Comparison of ENCODE assay signal across 8 cellular contexts in the genomic region with DNA sequence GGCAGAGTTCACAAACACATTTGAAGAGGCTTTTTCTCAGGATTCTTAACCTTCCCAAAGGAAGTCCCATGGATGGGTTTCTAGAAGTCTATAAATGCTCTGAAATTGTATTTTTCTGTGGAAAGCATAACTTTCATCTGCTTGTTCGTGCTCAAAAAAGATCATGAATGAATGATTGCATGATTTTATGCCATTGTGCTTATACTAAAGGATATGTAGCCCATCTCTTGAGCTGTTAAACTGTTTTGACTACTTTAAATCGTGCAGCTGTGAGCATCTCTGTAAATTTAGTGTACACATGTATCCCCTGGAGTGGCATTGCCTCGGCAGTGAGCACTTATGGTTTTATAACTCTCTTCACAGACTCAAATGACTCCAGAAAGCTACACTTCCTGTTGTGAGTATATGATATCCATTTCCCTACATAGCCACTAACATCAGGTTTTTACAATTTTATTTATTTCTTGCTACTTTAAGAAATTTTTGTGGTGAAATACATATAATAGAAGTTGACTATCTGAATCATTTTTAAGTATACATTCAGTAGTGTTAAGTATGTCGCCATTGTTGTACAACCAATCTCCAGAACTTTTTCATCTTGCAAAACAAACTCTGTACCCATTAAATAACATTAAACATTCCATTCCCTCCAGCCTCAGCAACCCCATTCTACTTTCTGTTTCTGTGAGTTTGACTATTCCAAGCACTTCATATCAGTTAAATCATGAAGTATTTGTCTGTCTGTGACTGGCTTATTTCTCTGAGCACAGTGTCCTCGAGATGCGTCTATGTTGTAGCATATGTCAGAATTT. TPM values are rescaled to one million over a fixed set of nuclear protein-coding genes. Genes with fewer than 3 reads are reported as not detected.
DNase-seq lines count a peak whose midpoint lies in the region; TF ChIP-seq lines count a peak whose summit lies in the region.

No MANE protein-coding gene starts in this region.

- peak overlapping the region; percentile 100 for H3K27ac ChIP-seq in hepatocyte

- no peaks in the 10 kb centered on the region for H3K27me3 ChIP-seq in hepatocyte

- H3K4me2 ChIP-seq in hepatocyte, result peak overlapping the region; percentile 91

- peaks cover 67% of the 10 kb centered on the region for H4K20me1 ChIP-seq in hepatocyte (ENCODE audit: insufficient read depth, poor library complexity, severe bottlenecking)

- H3K4me1 ChIP-seq in hepatocyte (ENCODE audit: insufficient read depth), result no peaks in the 10 kb centered on the region

- DNase-seq in NOMO-1 treated with DMSO at 0.1 percent for 48 hours (lab: John Stamatoyannopoulos, UW; ENCODE audit: unreplicated experiment) (peak; percentile 25), NOMO-1 treated with dmso at 0.1 percent for 144 hours (lab: John Stamatoyannopoulos, UW; ENCODE audit: unreplicated experiment) (no peak), hepatocyte (ENCODE audit: low spot score) (peak; percentile 46), superior temporal gyrus (ENCODE audit: extremely low spot score) (peak; percentile 53), KG1 (lab: John Stamatoyannopoulos, UW) (no peak), NCI-H128 (lab: John Stamatoyannopoulos, UW; ENCODE audit: unreplicated experiment) (no peak), DMS 273 treated with DMSO at 0.1 percent for 48 hours (lab: John Stamatoyannopoulos, UW) (no peak)
- peak; percentile 54 for DNase-seq in activated CD8-positive, alpha-beta memory T cell treated with anti-CD3 and anti-CD28 coated beads for 24 hours

- peaks cover 88% of the 10 kb centered on the region for H3K79me2 ChIP-seq in hepatocyte

- WGBS in hepatocyte (ENCODE audit: low lambda C conversion rate, missing lambda C conversion rate), result 72% methylated on average over 6 of the region's 6 CpGs

- no peak overlapping the region for H3K4me3 ChIP-seq in hepatocyte

- H3K9me3 ChIP-seq in hepatocyte (ENCODE audit: low read depth), result no peaks in the 10 kb centered on the region

- no peak for TF ChIP-seq CTCF in hepatocyte (IDR thresholded peaks at IDR 0.05; ENCODE audit: poor library complexity)

- H3K9me2 ChIP-seq in hepatocyte (replicated peaks; ENCODE audit: insufficient read depth), result no peaks in the 10 kb centered on the region

- no peak overlapping the region for H2AFZ ChIP-seq in hepatocyte

- no peaks in the 10 kb centered on the region for H3K36me3 ChIP-seq in hepatocyte (replicated peaks; ENCODE audit: insufficient read depth, low read depth)

RNA-seq across cellular contexts. Expression of a gene that starts 8.0 kb away (rescaled TPM):
- total RNA-seq in hepatocyte, result 104 and 130 TPM in 2 replicates
- 168 and 209 TPM in 2 replicates for polyA plus RNA-seq in hepatocyte

RNA-seq across cellular contexts. Expression of a gene that starts 44.2 kb away (rescaled TPM):
- 20.8 and 25.7 TPM in 2 replicates for total RNA-seq in hepatocyte
- polyA plus RNA-seq in hepatocyte, result 22.2 and 31.0 TPM in 2 replicates

RNA-seq across cellular contexts. Expression of a gene that starts 48.2 kb away (rescaled TPM):
- 4.9 and 8.8 TPM in 2 replicates for total RNA-seq in hepatocyte
- 13.9 and 20.3 TPM in 2 replicates for polyA plus RNA-seq in hepatocyte

Comparison
In these comparisons a context has a peak if more than half of its experiments do, and no peak if none do; other contexts are left out.
1. DNase-seq: peak in NOMO-1 treated with DMSO at 0.1 percent for 48 hours (single experiment), activated CD8-positive, alpha-beta memory T cell treated with anti-CD3 and anti-CD28 coated beads for 24 hours (single experiment), hepatocyte (single experiment) and superior temporal gyrus (single experiment); none in NOMO-1 treated with dmso at 0.1 percent for 144 hours (single experiment), KG1 (single experiment), NCI-H128 (single experiment) and DMS 273 treated with DMSO at 0.1 percent for 48 hours (single experiment).